In the genomic region with DNA sequence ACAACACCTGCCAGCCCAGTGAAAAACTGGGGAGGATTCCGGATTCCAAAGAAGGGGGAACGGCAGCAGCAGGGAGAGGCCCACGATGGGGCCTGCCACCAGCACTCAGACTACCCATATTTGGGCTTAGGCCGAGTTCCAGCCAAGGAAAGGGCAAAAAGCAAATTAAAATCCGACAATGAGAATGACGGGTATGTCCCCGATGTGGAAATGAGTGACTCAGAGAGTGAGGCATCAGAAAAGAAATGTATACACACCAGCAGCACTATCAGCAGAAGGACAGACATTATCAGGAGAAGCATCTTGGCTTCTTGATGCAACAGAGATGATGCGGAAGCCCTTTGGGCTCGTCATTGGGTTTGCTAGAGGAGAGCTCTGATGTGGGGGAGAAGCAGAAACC, we compare ENCODE assay signal across 1 cellular context.
A peak's percentile ranks its signal among the peaks of the same experiment; 100 is the strongest.
TF ChIP-seq lines count a peak whose summit lies in the region.

No MANE protein-coding gene starts in this region.

TF ChIP-seq in IMR-90, 13 proteins besides CTCF, POLR2A, EP300 and RAD21 (continued from another document):
- TF ChIP-seq SMC3 (IDR thresholded peaks at IDR 0.05; ENCODE audit: low read depth, low read length) (no peak), MAFK (IDR thresholded peaks at IDR 0.05; ENCODE audit: low read depth, low read length) (peak; percentile 64)
- TF ChIP-seq, protein P1, sequence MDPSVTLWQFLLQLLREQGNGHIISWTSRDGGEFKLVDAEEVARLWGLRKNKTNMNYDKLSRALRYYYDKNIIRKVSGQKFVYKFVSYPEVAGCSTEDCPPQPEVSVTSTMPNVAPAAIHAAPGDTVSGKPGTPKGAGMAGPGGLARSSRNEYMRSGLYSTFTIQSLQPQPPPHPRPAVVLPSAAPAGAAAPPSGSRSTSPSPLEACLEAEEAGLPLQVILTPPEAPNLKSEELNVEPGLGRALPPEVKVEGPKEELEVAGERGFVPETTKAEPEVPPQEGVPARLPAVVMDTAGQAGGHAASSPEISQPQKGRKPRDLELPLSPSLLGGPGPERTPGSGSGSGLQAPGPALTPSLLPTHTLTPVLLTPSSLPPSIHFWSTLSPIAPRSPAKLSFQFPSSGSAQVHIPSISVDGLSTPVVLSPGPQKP (IDR thresholded peaks at IDR 0.05; ENCODE audit: borderline replicate concordance, low read depth, low read length) = 0 out of 2 replicates have a peak, but pooled peaks have one; percentile 46
